ENCODE assay signal across 5 cellular contexts in the genomic region with DNA sequence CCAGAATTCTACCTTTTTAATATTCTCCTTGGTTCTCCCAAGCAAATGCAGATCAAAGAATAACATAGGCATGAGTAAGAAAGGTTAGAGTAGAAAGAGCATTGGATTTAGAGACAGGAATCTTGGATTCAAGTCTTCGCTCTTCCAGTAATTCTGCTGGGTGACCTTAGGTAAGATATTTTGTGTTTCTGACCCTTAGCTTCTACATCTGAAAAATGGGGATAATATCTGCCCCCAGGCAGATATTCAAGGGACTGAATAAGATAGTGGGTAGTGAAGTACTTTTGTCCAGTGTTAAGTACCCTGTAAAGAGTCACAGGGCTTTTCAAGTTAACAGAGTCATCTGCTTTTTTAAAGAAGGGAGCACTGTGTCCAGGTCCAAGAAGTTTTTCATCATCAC.
"Had no signal": no experiment of that assay in that cellular context is flagged by ENCODE, and none has a peak within 500 bp of the region (broad histone marks: within the 10 kb centered on the region; RNA-seq: fewer than 3 reads in every experiment).

No MANE protein-coding gene starts in this region.

- H3K4me3 ChIP-seq: GM23338, K562 had no signal

- H3K4me1 Mint-ChIP-seq: GM23338, H9 had no signal

- DNase-seq: H9, HCEC 1CT, IMR-90 had no signal

- H2AFZ ChIP-seq: GM23338 had no signal

- H3K4me2 ChIP-seq: GM23338 had no signal

- H3K4me3 Mint-ChIP-seq: GM23338, H9 had no signal

- H3K27ac Mint-ChIP-seq: GM23338 had no signal

- H3K9me3 Mint-ChIP-seq: GM23338, H9 had no signal

- ATAC-seq: GM23338, K562 had no signal
